1 cellular context compared by ENCODE assay signal in the genomic region with DNA sequence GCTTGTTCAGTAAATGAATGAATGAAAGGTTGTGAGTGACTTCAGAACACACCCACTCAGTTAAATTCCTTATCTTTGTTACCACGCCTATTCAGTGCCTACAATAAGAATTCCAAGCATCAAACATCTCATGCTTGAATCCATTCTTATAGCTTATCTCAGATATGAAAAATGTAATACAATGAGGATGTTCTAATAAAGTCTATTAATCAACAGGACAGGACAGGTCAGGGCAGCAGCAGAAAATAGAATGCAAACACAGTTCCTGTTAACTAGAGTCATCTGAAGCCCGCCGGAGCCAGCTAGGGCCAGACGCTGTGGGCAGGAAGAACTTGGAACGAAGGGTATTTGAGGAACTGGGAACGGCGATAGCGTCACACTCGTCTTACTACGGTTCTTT.
TF ChIP-seq lines count a peak whose summit lies in the region.

No MANE protein-coding gene starts in this region.

TF ChIP-seq in GM23338, 12 proteins besides CTCF, POLR2A, EP300 and RAD21 (continued from another document):
- TF ChIP-seq, protein P1, sequence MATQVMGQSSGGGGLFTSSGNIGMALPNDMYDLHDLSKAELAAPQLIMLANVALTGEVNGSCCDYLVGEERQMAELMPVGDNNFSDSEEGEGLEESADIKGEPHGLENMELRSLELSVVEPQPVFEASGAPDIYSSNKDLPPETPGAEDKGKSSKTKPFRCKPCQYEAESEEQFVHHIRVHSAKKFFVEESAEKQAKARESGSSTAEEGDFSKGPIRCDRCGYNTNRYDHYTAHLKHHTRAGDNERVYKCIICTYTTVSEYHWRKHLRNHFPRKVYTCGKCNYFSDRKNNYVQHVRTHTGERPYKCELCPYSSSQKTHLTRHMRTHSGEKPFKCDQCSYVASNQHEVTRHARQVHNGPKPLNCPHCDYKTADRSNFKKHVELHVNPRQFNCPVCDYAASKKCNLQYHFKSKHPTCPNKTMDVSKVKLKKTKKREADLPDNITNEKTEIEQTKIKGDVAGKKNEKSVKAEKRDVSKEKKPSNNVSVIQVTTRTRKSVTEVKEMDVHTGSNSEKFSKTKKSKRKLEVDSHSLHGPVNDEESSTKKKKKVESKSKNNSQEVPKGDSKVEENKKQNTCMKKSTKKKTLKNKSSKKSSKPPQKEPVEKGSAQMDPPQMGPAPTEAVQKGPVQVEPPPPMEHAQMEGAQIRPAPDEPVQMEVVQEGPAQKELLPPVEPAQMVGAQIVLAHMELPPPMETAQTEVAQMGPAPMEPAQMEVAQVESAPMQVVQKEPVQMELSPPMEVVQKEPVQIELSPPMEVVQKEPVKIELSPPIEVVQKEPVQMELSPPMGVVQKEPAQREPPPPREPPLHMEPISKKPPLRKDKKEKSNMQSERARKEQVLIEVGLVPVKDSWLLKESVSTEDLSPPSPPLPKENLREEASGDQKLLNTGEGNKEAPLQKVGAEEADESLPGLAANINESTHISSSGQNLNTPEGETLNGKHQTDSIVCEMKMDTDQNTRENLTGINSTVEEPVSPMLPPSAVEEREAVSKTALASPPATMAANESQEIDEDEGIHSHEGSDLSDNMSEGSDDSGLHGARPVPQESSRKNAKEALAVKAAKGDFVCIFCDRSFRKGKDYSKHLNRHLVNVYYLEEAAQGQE (IDR thresholded peaks at IDR 0.05; ENCODE audit: unreplicated experiment), result no peak
- TF ChIP-seq, protein P2, sequence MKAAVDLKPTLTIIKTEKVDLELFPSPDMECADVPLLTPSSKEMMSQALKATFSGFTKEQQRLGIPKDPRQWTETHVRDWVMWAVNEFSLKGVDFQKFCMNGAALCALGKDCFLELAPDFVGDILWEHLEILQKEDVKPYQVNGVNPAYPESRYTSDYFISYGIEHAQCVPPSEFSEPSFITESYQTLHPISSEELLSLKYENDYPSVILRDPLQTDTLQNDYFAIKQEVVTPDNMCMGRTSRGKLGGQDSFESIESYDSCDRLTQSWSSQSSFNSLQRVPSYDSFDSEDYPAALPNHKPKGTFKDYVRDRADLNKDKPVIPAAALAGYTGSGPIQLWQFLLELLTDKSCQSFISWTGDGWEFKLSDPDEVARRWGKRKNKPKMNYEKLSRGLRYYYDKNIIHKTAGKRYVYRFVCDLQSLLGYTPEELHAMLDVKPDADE (IDR thresholded peaks at IDR 0.05), result no peak
- TF ChIP-seq ZNF331 (CRISPR knock-in tag; IDR thresholded peaks at IDR 0.05; ENCODE audit: low read depth) (no peak), EZH2phosphoT487 (IDR thresholded peaks at IDR 0.05; ENCODE audit: unreplicated experiment) (no peak), NANOG (IDR thresholded peaks at IDR 0.05; ENCODE audit: borderline replicate concordance) (no peak), JUNB (IDR thresholded peaks at IDR 0.05; ENCODE audit: unreplicated experiment) (no peak), EZH2 (IDR thresholded peaks at IDR 0.05; ENCODE audit: low read depth, unreplicated experiment) (no peak), CREB1 (CRISPR knock-in tag; IDR thresholded peaks at IDR 0.05; ENCODE audit: low read depth) (no peak), POLR2AphosphoS5 (IDR thresholded peaks at IDR 0.05; ENCODE audit: low read depth) (no peak)
- TF ChIP-seq, protein P3, sequence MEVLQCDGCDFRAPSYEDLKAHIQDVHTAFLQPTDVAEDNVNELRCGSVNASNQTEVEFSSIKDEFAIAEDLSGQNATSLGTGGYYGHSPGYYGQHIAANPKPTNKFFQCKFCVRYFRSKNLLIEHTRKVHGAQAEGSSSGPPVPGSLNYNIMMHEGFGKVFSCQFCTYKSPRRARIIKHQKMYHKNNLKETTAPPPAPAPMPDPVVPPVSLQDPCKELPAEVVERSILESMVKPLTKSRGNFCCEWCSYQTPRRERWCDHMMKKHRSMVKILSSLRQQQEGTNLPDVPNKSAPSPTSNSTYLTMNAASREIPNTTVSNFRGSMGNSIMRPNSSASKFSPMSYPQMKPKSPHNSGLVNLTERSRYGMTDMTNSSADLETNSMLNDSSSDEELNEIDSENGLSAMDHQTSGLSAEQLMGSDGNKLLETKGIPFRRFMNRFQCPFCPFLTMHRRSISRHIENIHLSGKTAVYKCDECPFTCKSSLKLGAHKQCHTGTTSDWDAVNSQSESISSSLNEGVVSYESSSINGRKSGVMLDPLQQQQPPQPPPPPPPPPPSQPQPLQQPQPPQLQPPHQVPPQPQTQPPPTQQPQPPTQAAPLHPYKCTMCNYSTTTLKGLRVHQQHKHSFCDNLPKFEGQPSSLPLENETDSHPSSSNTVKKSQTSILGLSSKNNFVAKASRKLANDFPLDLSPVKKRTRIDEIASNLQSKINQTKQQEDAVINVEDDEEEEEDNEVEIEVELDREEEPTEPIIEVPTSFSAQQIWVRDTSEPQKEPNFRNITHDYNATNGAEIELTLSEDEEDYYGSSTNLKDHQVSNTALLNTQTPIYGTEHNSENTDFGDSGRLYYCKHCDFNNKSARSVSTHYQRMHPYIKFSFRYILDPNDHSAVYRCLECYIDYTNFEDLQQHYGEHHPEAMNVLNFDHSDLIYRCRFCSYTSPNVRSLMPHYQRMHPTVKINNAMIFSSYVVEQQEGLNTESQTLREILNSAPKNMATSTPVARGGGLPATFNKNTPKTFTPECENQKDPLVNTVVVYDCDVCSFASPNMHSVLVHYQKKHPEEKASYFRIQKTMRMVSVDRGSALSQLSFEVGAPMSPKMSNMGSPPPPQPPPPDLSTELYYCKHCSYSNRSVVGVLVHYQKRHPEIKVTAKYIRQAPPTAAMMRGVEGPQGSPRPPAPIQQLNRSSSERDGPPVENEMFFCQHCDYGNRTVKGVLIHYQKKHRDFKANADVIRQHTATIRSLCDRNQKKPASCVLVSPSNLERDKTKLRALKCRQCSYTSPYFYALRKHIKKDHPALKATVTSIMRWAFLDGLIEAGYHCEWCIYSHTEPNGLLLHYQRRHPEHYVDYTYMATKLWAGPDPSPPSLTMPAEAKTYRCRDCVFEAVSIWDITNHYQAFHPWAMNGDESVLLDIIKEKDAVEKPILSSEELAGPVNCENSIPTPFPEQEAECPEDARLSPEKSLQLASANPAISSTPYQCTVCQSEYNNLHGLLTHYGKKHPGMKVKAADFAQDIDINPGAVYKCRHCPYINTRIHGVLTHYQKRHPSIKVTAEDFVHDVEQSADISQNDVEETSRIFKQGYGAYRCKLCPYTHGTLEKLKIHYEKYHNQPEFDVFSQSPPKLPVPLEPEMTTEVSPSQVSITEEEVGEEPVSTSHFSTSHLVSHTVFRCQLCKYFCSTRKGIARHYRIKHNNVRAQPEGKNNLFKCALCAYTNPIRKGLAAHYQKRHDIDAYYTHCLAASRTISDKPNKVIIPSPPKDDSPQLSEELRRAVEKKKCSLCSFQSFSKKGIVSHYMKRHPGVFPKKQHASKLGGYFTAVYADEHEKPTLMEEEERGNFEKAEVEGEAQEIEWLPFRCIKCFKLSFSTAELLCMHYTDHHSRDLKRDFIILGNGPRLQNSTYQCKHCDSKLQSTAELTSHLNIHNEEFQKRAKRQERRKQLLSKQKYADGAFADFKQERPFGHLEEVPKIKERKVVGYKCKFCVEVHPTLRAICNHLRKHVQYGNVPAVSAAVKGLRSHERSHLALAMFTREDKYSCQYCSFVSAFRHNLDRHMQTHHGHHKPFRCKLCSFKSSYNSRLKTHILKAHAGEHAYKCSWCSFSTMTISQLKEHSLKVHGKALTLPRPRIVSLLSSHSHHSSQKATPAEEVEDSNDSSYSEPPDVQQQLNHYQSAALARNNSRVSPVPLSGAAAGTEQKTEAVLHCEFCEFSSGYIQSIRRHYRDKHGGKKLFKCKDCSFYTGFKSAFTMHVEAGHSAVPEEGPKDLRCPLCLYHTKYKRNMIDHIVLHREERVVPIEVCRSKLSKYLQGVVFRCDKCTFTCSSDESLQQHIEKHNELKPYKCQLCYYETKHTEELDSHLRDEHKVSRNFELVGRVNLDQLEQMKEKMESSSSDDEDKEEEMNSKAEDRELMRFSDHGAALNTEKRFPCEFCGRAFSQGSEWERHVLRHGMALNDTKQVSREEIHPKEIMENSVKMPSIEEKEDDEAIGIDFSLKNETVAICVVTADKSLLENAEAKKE (CRISPR knock-in tag; IDR thresholded peaks at IDR 0.05), result no peak
